Comparison of ENCODE assay signal across 15 cellular contexts in the genomic region with DNA sequence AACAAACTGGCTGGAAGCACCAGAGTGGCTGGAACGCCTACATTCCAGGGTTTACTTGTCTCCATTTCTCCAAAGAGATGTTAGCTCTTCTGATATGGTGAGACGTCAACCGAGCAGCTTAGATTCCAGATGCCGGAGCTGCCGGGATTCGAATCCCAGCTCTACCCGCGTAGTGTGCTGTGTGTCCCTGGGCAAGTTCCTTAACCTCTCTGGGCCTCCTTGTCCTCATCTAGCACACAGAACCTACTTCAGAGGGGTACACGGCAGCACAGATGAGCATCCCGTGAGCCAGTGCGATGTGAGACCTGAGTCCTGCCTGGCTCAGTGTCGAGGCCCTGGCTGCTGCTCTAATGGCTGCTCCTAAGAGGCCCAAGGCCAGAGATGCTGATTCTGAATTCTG.
DNase-seq lines count a peak whose midpoint lies in the region; ATAC-seq and TF ChIP-seq lines count a peak whose summit lies in the region.
"Had no signal": no experiment of that assay in that cellular context is flagged by ENCODE, and none has a peak within 500 bp of the region (broad histone marks: within the 10 kb centered on the region; RNA-seq: fewer than 3 reads in every experiment).

No MANE protein-coding gene starts in this region.

- no peak overlapping the region for H3K4ac ChIP-seq in neuronal stem cell (ENCODE audit: low read length)

- ATAC-seq in Right ventricle myocardium inferior: no peak
- ATAC-seq in left ventricle myocardium superior: no peak
- no peak for ATAC-seq in GM18873 (IDR thresholded peaks at IDR 0.05; ENCODE audit: low FRiP score, unreplicated experiment)
- ATAC-seq: HCT116 had no signal

- no CpG with 5 or more reads among the region's 12 CpGs for WGBS in neuronal stem cell (ENCODE audit: extremely low coverage in 2 of 2, insufficient read length in 2 of 2, insufficient replicate concordance in 1 of 2), 2 donors
- WGBS in spleen, 5 donors: 88 to 98% (median 91%) methylated on average over 11 to 12 of the region's 12 CpGs

- H3K79me1 ChIP-seq in neuronal stem cell (ENCODE audit: low read depth, low read length): peaks cover 1% of the 10 kb centered on the region

- TF ChIP-seq CTCF in spleen (IDR thresholded peaks at IDR 0.05 in 8 of 11, conservative IDR thresholded peaks at IDR 0.05 in 3 of 11): no peak

- no peak overlapping the region for H4K91ac ChIP-seq in neuronal stem cell (ENCODE audit: low read depth, low read length, poor library complexity)

- no peak overlapping the region for H2AFZ ChIP-seq in neuronal stem cell (ENCODE audit: low read length)

- H2BK12ac ChIP-seq in neuronal stem cell (ENCODE audit: low read length): no peak overlapping the region

- no peak overlapping the region for H4K8ac ChIP-seq in neuronal stem cell (ENCODE audit: low read depth, low read length)

- no peak overlapping the region for H3K18ac ChIP-seq in neuronal stem cell (ENCODE audit: low read length)

- H3K4me2 ChIP-seq in BLaER1 treated with 17β-estradiol and CSF1 and Interleukin-3, amounts not matched to agents 10 nM and 100 nM: peak overlapping the region in 9 of 11 experiments; percentile 82 to 98 (median 93); a peak in 17 of 22 replicates
- H3K4me2 ChIP-seq in neuronal stem cell (ENCODE audit: insufficient read depth, low read length, poor library complexity, severe bottlenecking): no peak overlapping the region

- no peak for TF ChIP-seq POLR2A in spleen (IDR thresholded peaks at IDR 0.05)

- no peak overlapping the region for H3K23ac ChIP-seq in neuronal stem cell (ENCODE audit: low read depth, low read length, poor library complexity)

- 0 out of 22 replicates have a peak, but pooled peaks cover 0 to 3% (median 0%) of the 10 kb centered on the region in 11 experiments for H4K20me1 ChIP-seq in BLaER1 treated with 17β-estradiol and CSF1 and Interleukin-3, amounts not matched to agents 10 nM and 100 nM

- H3K9me3 ChIP-seq in BLaER1 treated with 17β-estradiol and CSF1 and Interleukin-3, amounts not matched to agents 10 nM and 100 nM (replicated peaks in 1 of 11): peaks cover 11 to 21% (median 16%) of the 10 kb centered on the region in 11 experiments
- H3K9me3 ChIP-seq in neuronal stem cell (replicated peaks in 1 of 2; ENCODE audit: control insufficient read depth in 2 of 2, insufficient read depth in 1 of 2, low read depth in 1 of 2, low read length in 2 of 2): peaks cover 0 to 2% of the 10 kb centered on the region in 2 donors
- peaks cover 4 to 23% (median 12%) of the 10 kb centered on the region in 8 donors for H3K9me3 ChIP-seq in spleen

- H2BK120ac ChIP-seq in neuronal stem cell (ENCODE audit: low read depth, low read length): no peak overlapping the region

- DNase-seq in Right ventricle myocardium inferior (ENCODE audit: missing footprints) (peak; percentile 26), left ventricle myocardium superior (no peak), neuronal stem cell (ENCODE audit: low spot score) (no peak), spleen (no peak), SK-N-DZ (ENCODE audit: low spot score) (no peak)
- DNase-seq: AML-193; C1 segment of cervical spinal cord; Calu3; CD4-positive, alpha-beta T cell; DMS 273 treated with DMSO at 0.1 percent for 48 hours had no signal

- H3K27me3 ChIP-seq in BLaER1 treated with 17β-estradiol and CSF1 and Interleukin-3, amounts not matched to agents 10 nM and 100 nM: peaks cover 0 to 5% (median 0%) of the 10 kb centered on the region in 11 experiments; a peak in 4 of 22 replicates
- H3K27me3 ChIP-seq in neuronal stem cell (ENCODE audit: control insufficient read depth in 3 of 3, insufficient read depth in 3 of 3, low read depth in 1 of 3, low read length in 3 of 3): peaks cover 0 to 5% (median 0%) of the 10 kb centered on the region in 3 experiments
- no peaks in the 10 kb centered on the region for H3K27me3 ChIP-seq in spleen (replicated peaks in 1 of 7)

- peak overlapping the region; percentile 2 for H2BK5ac ChIP-seq in neuronal stem cell (ENCODE audit: low read length)

- H3K9ac ChIP-seq in BLaER1 treated with 17β-estradiol and CSF1 and Interleukin-3, amounts not matched to agents 10 nM and 100 nM: no peak overlapping the region
- H3K9ac ChIP-seq in neuronal stem cell (ENCODE audit: low read depth, low read length, poor library complexity): no peak overlapping the region

- peak overlapping the region in 4 of 11 experiments; percentile 89 to 94 (median 92); a peak in 6 of 22 replicates for H3K27ac ChIP-seq in BLaER1 treated with 17β-estradiol and CSF1 and Interleukin-3, amounts not matched to agents 10 nM and 100 nM
- H3K27ac ChIP-seq in neuronal stem cell (replicated peaks; ENCODE audit: low read length): no peak overlapping the region
- peak overlapping the region in 5 of 8 donors; percentile 16 to 83 (median 65) for H3K27ac ChIP-seq in spleen
- H3K27ac ChIP-seq: 22Rv1, HL-60 had no signal

- peaks cover 0 to 8% (median 0%) of the 10 kb centered on the region in 11 experiments; a peak in 2 of 22 replicates for H3K36me3 ChIP-seq in BLaER1 treated with 17β-estradiol and CSF1 and Interleukin-3, amounts not matched to agents 10 nM and 100 nM
- H3K36me3 ChIP-seq in neuronal stem cell (replicated peaks in 1 of 2; ENCODE audit: control insufficient read depth in 2 of 2, insufficient read depth in 2 of 2, low read length in 2 of 2) (no peaks in the 10 kb centered on the region), spleen (peaks cover 0 to 55% (median 8%) of the 10 kb centered on the region in 6 donors)

- intact Hi-C loops in Right ventricle myocardium inferior (cut with DNase I) (no loop called here), left ventricle myocardium superior (cut with micrococcal nuclease) (no loop called here), spleen (cut with DNase I; ENCODE audit: low total_unique reads) (no loop called here)

- no peak overlapping the region for H3K14ac ChIP-seq in neuronal stem cell (ENCODE audit: low read length)

- H2BK15ac ChIP-seq in neuronal stem cell (ENCODE audit: low read length): no peak overlapping the region

- no peak overlapping the region for H2AK5ac ChIP-seq in neuronal stem cell (ENCODE audit: low read depth, low read length)

- peaks cover 32 to 51% (median 45%) of the 10 kb centered on the region in 10 experiments for H3K4me1 ChIP-seq in BLaER1 treated with 17β-estradiol and CSF1 and Interleukin-3, amounts not matched to agents 10 nM and 100 nM
- H3K4me1 ChIP-seq in neuronal stem cell (ENCODE audit: control insufficient read depth in 2 of 2, insufficient read depth in 1 of 2, low read depth in 1 of 2, low read length in 2 of 2): peaks cover 0 to under 1% of the 10 kb centered on the region in 2 donors
- peaks cover 10 to 57% (median 32%) of the 10 kb centered on the region in 6 donors for H3K4me1 ChIP-seq in spleen

- H3K4me3 ChIP-seq in BLaER1 treated with 17β-estradiol and CSF1 and Interleukin-3, amounts not matched to agents 10 nM and 100 nM: no peak overlapping the region
- H3K4me3 ChIP-seq in neuronal stem cell (ENCODE audit: low read length in 2 of 2) (no peak overlapping the region), spleen (no peak overlapping the region)
